Comparison of ENCODE assay signal across 1 cellular context in the genomic region with DNA sequence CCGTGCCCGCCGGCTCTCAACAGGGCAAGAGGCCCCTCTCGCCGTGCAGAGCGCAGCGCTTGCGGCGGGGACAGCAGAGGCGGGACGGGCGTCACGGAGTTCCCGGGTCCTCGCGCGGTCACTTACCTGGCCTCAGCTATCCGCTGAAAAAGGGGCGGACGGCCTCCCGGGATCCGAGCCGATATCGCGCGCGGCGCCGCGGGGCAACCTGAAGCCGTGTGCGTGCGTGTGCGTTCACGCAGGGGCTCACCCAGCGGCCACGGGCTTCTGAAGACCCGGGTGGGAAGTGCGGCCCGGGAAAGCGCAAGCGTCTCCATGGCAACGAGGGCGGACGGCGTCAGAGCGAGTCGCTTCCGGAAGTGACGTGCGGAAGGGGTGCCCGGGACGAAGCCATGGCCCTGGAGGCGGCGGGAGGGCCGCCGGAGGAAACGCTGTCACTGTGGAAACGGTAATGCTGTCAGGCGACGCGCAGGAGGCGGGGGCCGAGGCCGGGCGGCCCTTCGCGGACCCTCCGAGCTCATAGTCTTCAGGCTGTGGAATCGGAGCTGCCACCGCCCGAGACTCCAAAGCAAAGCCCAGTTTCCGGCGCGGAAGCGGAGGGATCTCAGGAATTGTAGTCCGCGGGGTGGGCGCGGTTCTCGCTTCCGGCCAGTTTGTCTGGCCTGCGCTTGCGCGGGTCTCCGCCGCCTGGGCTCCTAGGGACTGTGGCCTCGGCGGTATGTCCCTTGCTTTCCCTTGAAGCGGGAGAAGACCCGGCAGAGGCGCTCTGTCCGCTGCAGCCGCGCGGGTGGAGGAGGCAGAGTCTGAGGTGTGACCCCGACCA.
TF ChIP-seq lines count a peak whose summit lies in the region.

Gene ENDOV, plus strand, starts transcription at position 365 of the 823 bp plus-strand sequence. Its CDS starts 28 bp downstream, at position 393.

TF ChIP-seq in HEK293, 187 proteins besides CTCF, POLR2A, EP300 and RAD21 (continued from another document and continues in another):
- TF ChIP-seq, protein P1, sequence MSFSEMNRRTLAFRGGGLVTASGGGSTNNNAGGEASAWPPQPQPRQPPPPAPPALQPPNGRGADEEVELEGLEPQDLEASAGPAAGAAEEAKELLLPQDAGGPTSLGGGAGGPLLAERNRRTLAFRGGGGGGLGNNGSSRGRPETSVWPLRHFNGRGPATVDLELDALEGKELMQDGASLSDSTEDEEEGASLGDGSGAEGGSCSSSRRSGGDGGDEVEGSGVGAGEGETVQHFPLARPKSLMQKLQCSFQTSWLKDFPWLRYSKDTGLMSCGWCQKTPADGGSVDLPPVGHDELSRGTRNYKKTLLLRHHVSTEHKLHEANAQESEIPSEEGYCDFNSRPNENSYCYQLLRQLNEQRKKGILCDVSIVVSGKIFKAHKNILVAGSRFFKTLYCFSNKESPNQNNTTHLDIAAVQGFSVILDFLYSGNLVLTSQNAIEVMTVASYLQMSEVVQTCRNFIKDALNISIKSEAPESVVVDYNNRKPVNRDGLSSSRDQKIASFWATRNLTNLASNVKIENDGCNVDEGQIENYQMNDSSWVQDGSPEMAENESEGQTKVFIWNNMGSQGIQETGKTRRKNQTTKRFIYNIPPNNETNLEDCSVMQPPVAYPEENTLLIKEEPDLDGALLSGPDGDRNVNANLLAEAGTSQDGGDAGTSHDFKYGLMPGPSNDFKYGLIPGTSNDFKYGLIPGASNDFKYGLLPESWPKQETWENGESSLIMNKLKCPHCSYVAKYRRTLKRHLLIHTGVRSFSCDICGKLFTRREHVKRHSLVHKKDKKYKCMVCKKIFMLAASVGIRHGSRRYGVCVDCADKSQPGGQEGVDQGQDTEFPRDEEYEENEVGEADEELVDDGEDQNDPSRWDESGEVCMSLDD (tag by site-specific recombination; IDR thresholded peaks at IDR 0.05): no peak; the same call in 1 of the 2 replicates
- TF ChIP-seq, protein P2, sequence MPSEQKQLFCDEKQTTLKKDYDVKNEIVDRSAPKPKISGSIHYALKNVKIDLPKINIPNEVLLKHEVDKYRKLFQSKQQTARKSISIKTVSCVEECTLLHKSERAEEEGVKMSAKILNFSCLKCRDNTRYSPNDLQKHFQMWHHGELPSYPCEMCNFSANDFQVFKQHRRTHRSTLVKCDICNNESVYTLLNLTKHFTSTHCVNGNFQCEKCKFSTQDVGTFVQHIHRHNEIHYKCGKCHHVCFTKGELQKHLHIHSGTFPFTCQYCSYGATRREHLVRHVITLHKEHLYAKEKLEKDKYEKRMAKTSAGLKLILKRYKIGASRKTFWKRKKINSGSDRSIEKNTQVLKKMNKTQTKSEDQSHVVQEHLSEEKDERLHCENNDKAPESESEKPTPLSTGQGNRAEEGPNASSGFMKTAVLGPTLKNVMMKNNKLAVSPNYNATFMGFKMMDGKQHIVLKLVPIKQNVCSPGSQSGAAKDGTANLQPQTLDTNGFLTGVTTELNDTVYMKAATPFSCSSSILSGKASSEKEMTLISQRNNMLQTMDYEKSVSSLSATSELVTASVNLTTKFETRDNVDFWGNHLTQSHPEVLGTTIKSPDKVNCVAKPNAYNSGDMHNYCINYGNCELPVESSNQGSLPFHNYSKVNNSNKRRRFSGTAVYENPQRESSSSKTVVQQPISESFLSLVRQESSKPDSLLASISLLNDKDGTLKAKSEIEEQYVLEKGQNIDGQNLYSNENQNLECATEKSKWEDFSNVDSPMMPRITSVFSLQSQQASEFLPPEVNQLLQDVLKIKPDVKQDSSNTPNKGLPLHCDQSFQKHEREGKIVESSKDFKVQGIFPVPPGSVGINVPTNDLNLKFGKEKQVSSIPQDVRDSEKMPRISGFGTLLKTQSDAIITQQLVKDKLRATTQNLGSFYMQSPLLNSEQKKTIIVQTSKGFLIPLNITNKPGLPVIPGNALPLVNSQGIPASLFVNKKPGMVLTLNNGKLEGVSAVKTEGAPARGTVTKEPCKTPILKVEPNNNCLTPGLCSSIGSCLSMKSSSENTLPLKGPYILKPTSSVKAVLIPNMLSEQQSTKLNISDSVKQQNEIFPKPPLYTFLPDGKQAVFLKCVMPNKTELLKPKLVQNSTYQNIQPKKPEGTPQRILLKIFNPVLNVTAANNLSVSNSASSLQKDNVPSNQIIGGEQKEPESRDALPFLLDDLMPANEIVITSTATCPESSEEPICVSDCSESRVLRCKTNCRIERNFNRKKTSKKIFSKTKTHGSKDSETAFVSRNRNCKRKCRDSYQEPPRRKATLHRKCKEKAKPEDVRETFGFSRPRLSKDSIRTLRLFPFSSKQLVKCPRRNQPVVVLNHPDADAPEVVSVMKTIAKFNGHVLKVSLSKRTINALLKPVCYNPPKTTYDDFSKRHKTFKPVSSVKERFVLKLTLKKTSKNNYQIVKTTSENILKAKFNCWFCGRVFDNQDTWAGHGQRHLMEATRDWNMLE (tag by site-specific recombination; conservative IDR thresholded peaks at IDR 0.05; ENCODE audit: low read depth): peak; percentile 91
- TF ChIP-seq ZNF341 (tag by site-specific recombination; IDR thresholded peaks at IDR 0.05; ENCODE audit: low read depth): peak; percentile 88
- TF ChIP-seq ZNF114 (tag by site-specific recombination; IDR thresholded peaks at IDR 0.05): no peak
- TF ChIP-seq ZNF48 (tag by site-specific recombination; IDR thresholded peaks at IDR 0.05): no peak
- TF ChIP-seq ZNF211 (tag by site-specific recombination; IDR thresholded peaks at IDR 0.05; ENCODE audit: low read depth): no peak
- TF ChIP-seq ZNF335 (tag by site-specific recombination; conservative IDR thresholded peaks at IDR 0.05): peak; percentile 100
- TF ChIP-seq REST (tag by site-specific recombination; IDR thresholded peaks at IDR 0.05): peak; percentile 64; the same call in 1 of the 2 replicates
- peak; percentile 95 for TF ChIP-seq SP3 (tag by site-specific recombination; IDR thresholded peaks at IDR 0.05)
- TF ChIP-seq ZBTB8A (tag by site-specific recombination; IDR thresholded peaks at IDR 0.05): peak; percentile 74
- TF ChIP-seq ZNF530 (tag by site-specific recombination; IDR thresholded peaks at IDR 0.05; ENCODE audit: low read depth): no peak
- TF ChIP-seq, protein P3, sequence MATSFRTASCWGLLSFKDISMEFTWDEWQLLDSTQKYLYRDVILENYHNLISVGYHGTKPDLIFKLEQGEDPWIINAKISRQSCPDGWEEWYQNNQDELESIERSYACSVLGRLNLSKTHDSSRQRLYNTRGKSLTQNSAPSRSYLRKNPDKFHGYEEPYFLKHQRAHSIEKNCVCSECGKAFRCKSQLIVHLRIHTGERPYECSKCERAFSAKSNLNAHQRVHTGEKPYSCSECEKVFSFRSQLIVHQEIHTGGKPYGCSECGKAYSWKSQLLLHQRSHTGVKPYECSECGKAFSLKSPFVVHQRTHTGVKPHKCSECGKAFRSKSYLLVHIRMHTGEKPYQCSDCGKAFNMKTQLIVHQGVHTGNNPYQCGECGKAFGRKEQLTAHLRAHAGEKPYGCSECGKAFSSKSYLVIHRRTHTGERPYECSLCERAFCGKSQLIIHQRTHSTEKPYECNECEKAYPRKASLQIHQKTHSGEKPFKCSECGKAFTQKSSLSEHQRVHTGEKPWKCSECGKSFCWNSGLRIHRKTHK (tag by site-specific recombination; IDR thresholded peaks at IDR 0.05): no peak
- TF ChIP-seq SALL2 (tag by site-specific recombination; IDR thresholded peaks at IDR 0.05; ENCODE audit: borderline replicate concordance): no peak
- TF ChIP-seq ZNF677 (tag by site-specific recombination; IDR thresholded peaks at IDR 0.05): no peak
- TF ChIP-seq, protein P4, sequence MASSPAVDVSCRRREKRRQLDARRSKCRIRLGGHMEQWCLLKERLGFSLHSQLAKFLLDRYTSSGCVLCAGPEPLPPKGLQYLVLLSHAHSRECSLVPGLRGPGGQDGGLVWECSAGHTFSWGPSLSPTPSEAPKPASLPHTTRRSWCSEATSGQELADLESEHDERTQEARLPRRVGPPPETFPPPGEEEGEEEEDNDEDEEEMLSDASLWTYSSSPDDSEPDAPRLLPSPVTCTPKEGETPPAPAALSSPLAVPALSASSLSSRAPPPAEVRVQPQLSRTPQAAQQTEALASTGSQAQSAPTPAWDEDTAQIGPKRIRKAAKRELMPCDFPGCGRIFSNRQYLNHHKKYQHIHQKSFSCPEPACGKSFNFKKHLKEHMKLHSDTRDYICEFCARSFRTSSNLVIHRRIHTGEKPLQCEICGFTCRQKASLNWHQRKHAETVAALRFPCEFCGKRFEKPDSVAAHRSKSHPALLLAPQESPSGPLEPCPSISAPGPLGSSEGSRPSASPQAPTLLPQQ (tag by site-specific recombination; IDR thresholded peaks at IDR 0.05): no peak; the same call in 1 of the 2 replicates
- peak; percentile 94 for TF ChIP-seq KLF10 (tag by site-specific recombination; IDR thresholded peaks at IDR 0.05)
- no peak for TF ChIP-seq ZNF223 (tag by site-specific recombination; IDR thresholded peaks at IDR 0.05)
- TF ChIP-seq ZNF600 (tag by site-specific recombination; IDR thresholded peaks at IDR 0.05): peak; percentile 98
- no peak for TF ChIP-seq ZNF184 (tag by site-specific recombination; IDR thresholded peaks at IDR 0.05)
- TF ChIP-seq ZFP37 (tag by site-specific recombination; IDR thresholded peaks at IDR 0.05): peak; percentile 96
- no peak for TF ChIP-seq ZNF529 (tag by site-specific recombination; IDR thresholded peaks at IDR 0.05; ENCODE audit: insufficient replicate concordance)
- TF ChIP-seq ZNF701 (tag by site-specific recombination; IDR thresholded peaks at IDR 0.05): no peak
- TF ChIP-seq ZNF830 (tag by site-specific recombination; IDR thresholded peaks at IDR 0.05; ENCODE audit: low read depth): no peak
- no peak for TF ChIP-seq ZNF626 (tag by site-specific recombination; IDR thresholded peaks at IDR 0.05)
- no peak for TF ChIP-seq ZNF654 (tag by site-specific recombination; IDR thresholded peaks at IDR 0.05; ENCODE audit: low read depth)
- TF ChIP-seq ZBTB48 (tag by site-specific recombination; IDR thresholded peaks at IDR 0.05): peak; percentile 100
- 0 out of 2 replicates have a peak, but pooled peaks have one; percentile 24 for TF ChIP-seq ATF2 (tag by site-specific recombination; IDR thresholded peaks at IDR 0.05; ENCODE audit: low read depth)
- no peak for TF ChIP-seq ZNF585B (tag by site-specific recombination; IDR thresholded peaks at IDR 0.05)
- TF ChIP-seq TCF7L2 (IDR thresholded peaks at IDR 0.05; ENCODE audit: borderline replicate concordance, low read depth, low read length): no peak
- no peak for TF ChIP-seq GFI1B (tag by site-specific recombination; IDR thresholded peaks at IDR 0.05)
- TF ChIP-seq, protein P5, sequence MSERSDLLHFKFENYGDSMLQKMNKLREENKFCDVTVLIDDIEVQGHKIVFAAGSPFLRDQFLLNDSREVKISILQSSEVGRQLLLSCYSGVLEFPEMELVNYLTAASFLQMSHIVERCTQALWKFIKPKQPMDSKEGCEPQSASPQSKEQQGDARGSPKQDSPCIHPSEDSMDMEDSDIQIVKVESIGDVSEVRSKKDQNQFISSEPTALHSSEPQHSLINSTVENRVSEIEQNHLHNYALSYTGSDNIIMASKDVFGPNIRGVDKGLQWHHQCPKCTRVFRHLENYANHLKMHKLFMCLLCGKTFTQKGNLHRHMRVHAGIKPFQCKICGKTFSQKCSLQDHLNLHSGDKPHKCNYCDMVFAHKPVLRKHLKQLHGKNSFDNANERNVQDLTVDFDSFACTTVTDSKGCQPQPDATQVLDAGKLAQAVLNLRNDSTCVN (tag by site-specific recombination; optimal IDR thresholded peaks at IDR 0.05): peak; percentile 91
- TF ChIP-seq PRDM1 (tag by site-specific recombination; IDR thresholded peaks at IDR 0.05): no peak
- no peak for TF ChIP-seq ZNF473 (tag by site-specific recombination; IDR thresholded peaks at IDR 0.05)
- no peak for TF ChIP-seq ZNF140 (tag by site-specific recombination; IDR thresholded peaks at IDR 0.05)
- TF ChIP-seq ZNF16 (tag by site-specific recombination; IDR thresholded peaks at IDR 0.05; ENCODE audit: low read depth): no peak
- peak; percentile 84 for TF ChIP-seq KLF1 (tag by site-specific recombination; IDR thresholded peaks at IDR 0.05)
- no peak for TF ChIP-seq MZF1 (tag by site-specific recombination; IDR thresholded peaks at IDR 0.05; ENCODE audit: borderline replicate concordance)
- TF ChIP-seq FEZF1 (tag by site-specific recombination; IDR thresholded peaks at IDR 0.05): peak; percentile 39; the same call in 1 of the 2 replicates
- TF ChIP-seq ZNF146 (tag by site-specific recombination; IDR thresholded peaks at IDR 0.05): peak; percentile 85
- no peak for TF ChIP-seq HOXA7 (CRISPR knock-in tag; IDR thresholded peaks at IDR 0.05; ENCODE audit: borderline replicate concordance)
- TF ChIP-seq KLF9 (tag by site-specific recombination; IDR thresholded peaks at IDR 0.05; ENCODE audit: low read depth): peak; percentile 99
- TF ChIP-seq ZNF174 (tag by site-specific recombination; IDR thresholded peaks at IDR 0.05): no peak
- TF ChIP-seq ZNF175 (tag by site-specific recombination; IDR thresholded peaks at IDR 0.05): no peak
- no peak for TF ChIP-seq HOXD13 (CRISPR knock-in tag; IDR thresholded peaks at IDR 0.05; ENCODE audit: borderline replicate concordance)
- no peak for TF ChIP-seq ZNF416 (tag by site-specific recombination; IDR thresholded peaks at IDR 0.05)
- no peak for TF ChIP-seq ZNF433 (tag by site-specific recombination; IDR thresholded peaks at IDR 0.05; ENCODE audit: low read depth)
